8 cellular contexts compared by ENCODE assay signal in genomic region chr12:108855284-108856169, GRCh38. TPM values are rescaled to one million over a fixed set of nuclear protein-coding genes. Genes with fewer than 3 reads are reported as not detected.
DNase-seq lines count a peak whose midpoint lies in the region; ATAC-seq and TF ChIP-seq lines count a peak whose summit lies in the region.

No MANE protein-coding gene starts in this region.

- no peaks in the 10 kb centered on the region for H3K36me3 ChIP-seq in body of pancreas (replicated peaks in 1 of 2; ENCODE audit: insufficient read depth in 1 of 2, low read depth in 2 of 2)
- H3K36me3 ChIP-seq in mucosa of rectum (ENCODE audit: control insufficient read depth in 2 of 2, insufficient read depth in 2 of 2, low read length in 2 of 2): peaks cover 0 to 6% of the 10 kb centered on the region in 2 donors

- TF ChIP-seq POLR2A in body of pancreas (IDR thresholded peaks at IDR 0.05): no peak

- H3K9me3 ChIP-seq in body of pancreas (no peaks in the 10 kb centered on the region), mucosa of rectum (ENCODE audit: control insufficient read depth in 2 of 2, low read length in 2 of 2) (no peaks in the 10 kb centered on the region)

- peak overlapping the region; percentile 95 for H3K4me3 ChIP-seq in AG09309 (ENCODE audit: control insufficient read depth, low read depth, low read length)
- H3K4me3 ChIP-seq in body of pancreas: no peak overlapping the region
- H3K4me3 ChIP-seq in mucosa of rectum (ENCODE audit: low read length in 2 of 2): peak overlapping the region in 1 of 2 donors; percentile 97

- 63 to 86% methylated on average over 11 to 12 of the region's 12 CpGs for WGBS in body of pancreas, 2 donors

- intact Hi-C loops in body of pancreas (cut with DNase I): no loop called here

- peak overlapping the region; percentile 94 to 98 for H3K9ac ChIP-seq in mucosa of rectum (ENCODE audit: low read depth in 1 of 2, low read length in 2 of 2)

- TF ChIP-seq CTCF in AG09309 (IDR thresholded peaks at IDR 0.05; ENCODE audit: control insufficient read depth, insufficient read depth, low read depth, low read length, missing control alignments) (no peak), body of pancreas (IDR thresholded peaks at IDR 0.05) (no peak)

- DNase-seq in AG09309 (ENCODE audit: low read depth): no peak
- peak; percentile 86 to 88 for DNase-seq in Kasumi-1 (lab: John Stamatoyannopoulos, UW)
- no peak for DNase-seq in body of pancreas
- no peak for DNase-seq in AG20443 (ENCODE audit: low spot score)

- H3K27ac ChIP-seq in body of pancreas (peak overlapping the region; percentile 82 to 85 (median 83)), mucosa of rectum (ENCODE audit: low read depth in 2 of 2, low read length in 2 of 2) (peak overlapping the region; percentile 89 to 90)

- H3K27me3 ChIP-seq in body of pancreas (no peaks in the 10 kb centered on the region), mucosa of rectum (ENCODE audit: control insufficient read depth in 2 of 2, insufficient read depth in 2 of 2, low read length in 2 of 2) (no peaks in the 10 kb centered on the region)

- ATAC-seq in body of pancreas: no peak
- no peak for ATAC-seq in GM19023 (IDR thresholded peaks at IDR 0.05; ENCODE audit: unreplicated experiment)
- no peak for ATAC-seq in HG03045 (IDR thresholded peaks at IDR 0.05; ENCODE audit: unreplicated experiment)
- ATAC-seq in HG03439 (IDR thresholded peaks at IDR 0.05; ENCODE audit: unreplicated experiment): no peak

- peaks cover 48% of the 10 kb centered on the region for H3K4me1 ChIP-seq in body of pancreas
- H3K4me1 ChIP-seq in mucosa of rectum (ENCODE audit: control insufficient read depth in 2 of 2, insufficient read depth in 2 of 2, low read length in 2 of 2): peaks cover 28 to 39% of the 10 kb centered on the region in 2 donors

RNA-seq across cellular contexts. Expression of gene SSH1, which starts 1.9 kb away (rescaled TPM):
- total RNA-seq in body of pancreas: 10 to 100 TPM in 1 of 2 donors, 1 to 10 TPM in 1; 5.6 to 16.9 TPM

RNA-seq across cellular contexts. Expression of gene DAO, which starts 24.4 kb away (rescaled TPM):
- not detected for total RNA-seq in body of pancreas

Comparison
In these comparisons a context has a peak if more than half of its experiments do, and no peak if none do; other contexts are left out.
1. DNase-seq: peak in Kasumi-1 (2 of 2); none in AG09309 (single experiment), body of pancreas (0 of 4) and AG20443 (single experiment).